ENCODE assay signal across 8 cellular contexts in genomic region chr5:127028822-127029457, GRCh38. TPM values are rescaled to one million over a fixed set of nuclear protein-coding genes. Genes with fewer than 3 reads are reported as not detected.
DNase-seq lines count a peak whose midpoint lies in the region; ATAC-seq, FAIRE-seq and TF ChIP-seq lines count a peak whose summit lies in the region.

No MANE protein-coding gene starts in this region.

- H3K27ac Mint-ChIP-seq in activated naive CD4-positive, alpha-beta T cell treated with anti-CD3 and anti-CD28 coated beads, Interleukin-2, amount 10 ng/mL, durations not matched to agents 7 days and 5 days = no peak overlapping the region
- peak overlapping the region in 1 of 2 donors; percentile 86 for H3K27ac Mint-ChIP-seq in activated naive CD4-positive, alpha-beta T cell treated with anti-CD3 and anti-CD28 coated beads, Interleukin-2, amount 50 U/mL, for 72 hours

- peaks cover 62% of the 10 kb centered on the region for H3K79me2 ChIP-seq in endothelial cell of umbilical vein (ENCODE audit: control insufficient read depth, insufficient read depth, low read length)
- no peaks in the 10 kb centered on the region for H3K79me2 ChIP-seq in parathyroid adenoma

- peak overlapping the region; percentile 86 for H3K4me3 Mint-ChIP-seq in activated naive CD4-positive, alpha-beta T cell treated with anti-CD3 and anti-CD28 coated beads, Interleukin-2, amount 10 ng/mL, durations not matched to agents 7 days and 5 days

- no peaks in the 10 kb centered on the region for H3K9me3 Mint-ChIP-seq in activated naive CD4-positive, alpha-beta T cell treated with anti-CD3 and anti-CD28 coated beads, Interleukin-2, amount 10 ng/mL, durations not matched to agents 7 days and 5 days
- no peaks in the 10 kb centered on the region for H3K9me3 Mint-ChIP-seq in activated naive CD4-positive, alpha-beta T cell treated with anti-CD3 and anti-CD28 coated beads, Interleukin-2, amount 50 U/mL, for 72 hours

- peak overlapping the region; percentile 83 to 93 (median 88) for H3K4me3 ChIP-seq in endothelial cell of umbilical vein (replicated peaks in 1 of 3; ENCODE audit: insufficient read depth in 1 of 3, low read depth in 1 of 3, low read length in 3 of 3)
- peak overlapping the region; percentile 64 for H3K4me3 ChIP-seq in parathyroid adenoma (ENCODE audit: low read depth, low read length)

- H4K20me1 ChIP-seq in endothelial cell of umbilical vein (replicated peaks; ENCODE audit: control insufficient read depth, extremely low read depth, insufficient read depth, low read length) = no peaks in the 10 kb centered on the region

- H3K27ac ChIP-seq in endothelial cell of umbilical vein (ENCODE audit: insufficient read depth, low read depth, low read length) (no peak overlapping the region), parathyroid adenoma (no peak overlapping the region)

- H3K4me2 ChIP-seq in endothelial cell of umbilical vein (ENCODE audit: insufficient read depth, low read length) (peak overlapping the region; percentile 97), parathyroid adenoma (ENCODE audit: low read length) (no peak overlapping the region)

- H3K9me3 ChIP-seq in endothelial cell of umbilical vein (replicated peaks; ENCODE audit: control insufficient read depth, insufficient read depth, low read length) = no peaks in the 10 kb centered on the region
- H3K9me3 ChIP-seq in parathyroid adenoma (ENCODE audit: control insufficient read depth, low read length) = no peaks in the 10 kb centered on the region

- dilution Hi-C loops in endothelial cell of umbilical vein (cut with MboI; ENCODE audit: extremely low pct_ligation_motif_present, low sequenced_read_pairs) = no loop called here

- CTCF ChIA-PET in activated naive CD4-positive, alpha-beta T cell treated with anti-CD3 and anti-CD28 coated beads, Interleukin-2, amount 10 ng/mL, durations not matched to agents 7 days and 5 days (lab: Charles Lee) = interaction anchor here (0.6 to 1.2 kb wide), 5 partner anchors 65 to 690 kb away, joined by 3 to 4 read pairs (median 3); no protein-coding TSS in a partner anchor
- CTCF ChIA-PET in endothelial cell of umbilical vein (lab: Charles Lee) = interaction anchor here (0.6 to 2.0 kb wide), 16 partner anchors 10 to 286 kb away, joined by 3 to 24 read pairs (median 4); no protein-coding TSS in a partner anchor

- H2AFZ ChIP-seq in endothelial cell of umbilical vein (ENCODE audit: low read depth, low read length) = no peak overlapping the region
- peak overlapping the region; percentile 86 for H2AFZ ChIP-seq in parathyroid adenoma

- no peaks in the 10 kb centered on the region for H3K9me1 ChIP-seq in endothelial cell of umbilical vein (replicated peaks; ENCODE audit: control insufficient read depth, extremely low read depth, insufficient read depth, low read length)

- intact Hi-C loops in endothelial cell of umbilical vein (cut with micrococcal nuclease) = no loop called here

- DNase-seq in activated naive CD4-positive, alpha-beta T cell treated with anti-CD3 and anti-CD28 coated beads, Interleukin-2, amount 10 ng/mL, durations not matched to agents 7 days and 5 days = no peak
- DNase-seq in activated naive CD4-positive, alpha-beta T cell treated with anti-CD3 and anti-CD28 coated beads, Interleukin-2, amount 50 U/mL, for 72 hours (ENCODE audit: low spot score in 2 of 2) = no peak
- DNase-seq in OCI-M2 (lab: John Stamatoyannopoulos, UW; ENCODE audit: unreplicated experiment) = peak; percentile 25
- peak; percentile 36 for DNase-seq in endothelial cell of umbilical vein (ENCODE audit: low read depth, low spot score)
- DNase-seq in HPDE6-E6E7 (ENCODE audit: extremely low spot score) = no peak
- no peak for DNase-seq in NK-92 (lab: John Stamatoyannopoulos, UW; ENCODE audit: unreplicated experiment)

- peak; percentile 46 for FAIRE-seq in endothelial cell of umbilical vein (lab: Jason Lieb, UNC)

- no peak for ATAC-seq in activated naive CD4-positive, alpha-beta T cell treated with anti-CD3 and anti-CD28 coated beads, Interleukin-2, amount 50 U/mL, for 72 hours
- no peak for ATAC-seq in GM21786 (IDR thresholded peaks at IDR 0.05; ENCODE audit: unreplicated experiment)

- POLR2A ChIA-PET in endothelial cell of umbilical vein (lab: Charles Lee) = no interaction called here

- no peak for TF ChIP-seq CTCF in endothelial cell of umbilical vein (IDR thresholded peaks at IDR 0.05; ENCODE audit: extremely low read depth in 1 of 2, insufficient read depth in 1 of 2, low read depth in 1 of 2, low read length in 2 of 2)
- no peak for TF ChIP-seq CTCF in parathyroid adenoma (IDR thresholded peaks at IDR 0.05)

- H3K36me3 ChIP-seq in endothelial cell of umbilical vein (ENCODE audit: control insufficient read depth in 2 of 2, extremely low read depth in 1 of 2, insufficient read depth in 2 of 2, low read length in 2 of 2) = no peaks in the 10 kb centered on the region
- H3K36me3 ChIP-seq in parathyroid adenoma (ENCODE audit: control insufficient read depth, insufficient read depth, low read length) = no peaks in the 10 kb centered on the region

- no peaks in the 10 kb centered on the region for H3K36me3 Mint-ChIP-seq in activated naive CD4-positive, alpha-beta T cell treated with anti-CD3 and anti-CD28 coated beads, Interleukin-2, amount 10 ng/mL, durations not matched to agents 7 days and 5 days
- peaks cover 5% of the 10 kb centered on the region in 2 donors for H3K36me3 Mint-ChIP-seq in activated naive CD4-positive, alpha-beta T cell treated with anti-CD3 and anti-CD28 coated beads, Interleukin-2, amount 50 U/mL, for 72 hours

- H3K4me1 Mint-ChIP-seq in activated naive CD4-positive, alpha-beta T cell treated with anti-CD3 and anti-CD28 coated beads, Interleukin-2, amount 10 ng/mL, durations not matched to agents 7 days and 5 days = peaks cover 17% of the 10 kb centered on the region

- TF ChIP-seq POLR2A in endothelial cell of umbilical vein (IDR thresholded peaks at IDR 0.05; ENCODE audit: low read depth, low read length) = no peak

- peak overlapping the region; percentile 69 for H3K9ac ChIP-seq in endothelial cell of umbilical vein (replicated peaks; ENCODE audit: extremely low read depth, insufficient read depth, low read length)
- no peak overlapping the region for H3K9ac ChIP-seq in parathyroid adenoma

- H3K4me1 ChIP-seq in endothelial cell of umbilical vein (ENCODE audit: control insufficient read depth, extremely low read depth, insufficient read depth, low read length) (peaks cover 11% of the 10 kb centered on the region), parathyroid adenoma (no peaks in the 10 kb centered on the region)

- no TSS peak for BruUV-seq in endothelial cell of umbilical vein (replicated peaks; lab: Mats Ljungman, UMichigan)

- H3K27me3 Mint-ChIP-seq in activated naive CD4-positive, alpha-beta T cell treated with anti-CD3 and anti-CD28 coated beads, Interleukin-2, amount 10 ng/mL, durations not matched to agents 7 days and 5 days = peaks cover 47% of the 10 kb centered on the region

- H3K27me3 ChIP-seq in endothelial cell of umbilical vein (ENCODE audit: control insufficient read depth in 2 of 2, insufficient read depth in 2 of 2, low read length in 2 of 2) = no peaks in the 10 kb centered on the region
- no peaks in the 10 kb centered on the region for H3K27me3 ChIP-seq in parathyroid adenoma (ENCODE audit: control insufficient read depth, insufficient read depth, low read length)

TF ChIP-seq in endothelial cell of umbilical vein, 7 proteins besides CTCF, POLR2A, EP300 and RAD21:
- TF ChIP-seq JUN (IDR thresholded peaks at IDR 0.05; ENCODE audit: borderline replicate concordance, insufficient read depth, insufficient read length, low read depth) (no peak), MAX (IDR thresholded peaks at IDR 0.05; ENCODE audit: insufficient read depth, insufficient read length) (no peak), FOS (IDR thresholded peaks at IDR 0.05; ENCODE audit: borderline replicate concordance, insufficient read depth, low read length) (no peak), EZH2 (IDR thresholded peaks at IDR 0.05; ENCODE audit: borderline replicate concordance, low read depth, low read length, severe bottlenecking) (no peak), GATA2 (IDR thresholded peaks at IDR 0.05; ENCODE audit: insufficient read depth, insufficient read length, low read depth, low read length) (no peak), MYC (IDR thresholded peaks at IDR 0.05; ENCODE audit: low read depth, low read length) (no peak), POLR2AphosphoS5 (IDR thresholded peaks at IDR 0.05; ENCODE audit: insufficient read depth, low read depth, low read length) (no peak)

RNA-seq across cellular contexts. Expression of gene MARCHF3, which starts 1.4 kb away (rescaled TPM):
- 10 to 100 TPM in 1 of 2 donors, 1 to 10 TPM in 1; 4.8 to 10.5 TPM for total RNA-seq in activated naive CD4-positive, alpha-beta T cell treated with anti-CD3 and anti-CD28 coated beads, Interleukin-2, amount 50 U/mL, for 72 hours
- total RNA-seq in endothelial cell of umbilical vein = 31.7 and 31.9 TPM in 2 replicates
- polyA plus RNA-seq in endothelial cell of umbilical vein = 30.2 and 35.0 TPM in 2 replicates
- 20.0 and 24.6 TPM in 2 replicates for polyA plus RNA-seq in endothelial cell of umbilical vein (2011; cell fraction: cytosol; rRNA removed)
- polyA plus RNA-seq in endothelial cell of umbilical vein (2011; cell fraction: nucleus; rRNA removed) = 18.5 and 27.8 TPM in 2 replicates
- polyA plus RNA-seq in endothelial cell of umbilical vein (2012) = 30.3 and 43.9 TPM in 2 replicates
- 49.3 and 58.2 TPM in 2 replicates for polyA minus RNA-seq in endothelial cell of umbilical vein
- polyA minus RNA-seq in endothelial cell of umbilical vein (2011; cell fraction: cytosol; rRNA and poly(A)+ RNA removed) = 2.7 TPM
- 49.4 and 51.2 TPM in 2 replicates for polyA minus RNA-seq in endothelial cell of umbilical vein (2011; cell fraction: nucleus; rRNA and poly(A)+ RNA removed)

RNA-seq across cellular contexts. Expression of gene C5orf63, which starts 44.4 kb away (rescaled TPM):
- total RNA-seq in activated naive CD4-positive, alpha-beta T cell treated with anti-CD3 and anti-CD28 coated beads, Interleukin-2, amount 50 U/mL, for 72 hours = 10 to 100 TPM in 1 of 2 donors, 1 to 10 TPM in 1; 9.7 to 11.7 TPM
- 4.0 and 5.3 TPM in 2 replicates for total RNA-seq in endothelial cell of umbilical vein
- 1.3 and 1.4 TPM in 2 replicates for polyA plus RNA-seq in endothelial cell of umbilical vein
- 2.6 and 2.7 TPM in 2 replicates for polyA plus RNA-seq in endothelial cell of umbilical vein (2011; cell fraction: cytosol; rRNA removed)
- 5.6 and 7.2 TPM in 2 replicates for polyA plus RNA-seq in endothelial cell of umbilical vein (2011; cell fraction: nucleus; rRNA removed)
- 1.1 and 2.6 TPM in 2 replicates for polyA plus RNA-seq in endothelial cell of umbilical vein (2012)
- 2.5 and 3.2 TPM in 2 replicates for polyA minus RNA-seq in endothelial cell of umbilical vein
- not detected for polyA minus RNA-seq in endothelial cell of umbilical vein (2011; cell fraction: cytosol; rRNA and poly(A)+ RNA removed)
- 3.4 and 8.2 TPM in 2 replicates for polyA minus RNA-seq in endothelial cell of umbilical vein (2011; cell fraction: nucleus; rRNA and poly(A)+ RNA removed)

Comparison
In these comparisons a context has a peak if more than half of its experiments do, and no peak if none do; other contexts are left out.
1. DNase-seq: peak in OCI-M2 (single experiment) and endothelial cell of umbilical vein (single experiment); none in activated naive CD4-positive, alpha-beta T cell treated with anti-CD3 and anti-CD28 coated beads, Interleukin-2, amount 10 ng/mL, durations not matched to agents 7 days and 5 days (single experiment), activated naive CD4-positive, alpha-beta T cell treated with anti-CD3 and anti-CD28 coated beads, Interleukin-2, amount 50 U/mL, for 72 hours (0 of 2), HPDE6-E6E7 (single experiment) and NK-92 (single experiment).